ENCODE assay signal across 1 cellular context in genomic region chr16:30756781-30757100, GRCh38.
TF ChIP-seq lines count a peak whose summit lies in the region.

No MANE protein-coding gene starts in this region.

TF ChIP-seq in GM12878, 131 proteins besides CTCF, POLR2A, EP300 and RAD21:
- TF ChIP-seq STAT3 (IDR thresholded peaks at IDR 0.05; ENCODE audit: low read depth, low read length), result no peak
- no peak for TF ChIP-seq NR2C2 (IDR thresholded peaks at IDR 0.05; ENCODE audit: borderline replicate concordance, control insufficient read depth, insufficient read length, low read depth)
- no peak for TF ChIP-seq RELB (IDR thresholded peaks at IDR 0.05; ENCODE audit: low read depth)
- TF ChIP-seq ZNF622 (IDR thresholded peaks at IDR 0.05), result no peak
- TF ChIP-seq ZBTB11 (CRISPR knock-in tag; IDR thresholded peaks at IDR 0.05), result no peak
- no peak for TF ChIP-seq IRF3 (IDR thresholded peaks at IDR 0.05)
- no peak for TF ChIP-seq IKZF1 (conservative IDR thresholded peaks at IDR 0.05)
- TF ChIP-seq BRCA1 (IDR thresholded peaks at IDR 0.05; ENCODE audit: low read depth, low read length), result no peak
- no peak for TF ChIP-seq E2F8 (IDR thresholded peaks at IDR 0.05; ENCODE audit: low read depth, partially characterized antibody)
- TF ChIP-seq RB1 (IDR thresholded peaks at IDR 0.05; ENCODE audit: borderline replicate concordance), result no peak
- no peak for TF ChIP-seq ZSCAN29 (IDR thresholded peaks at IDR 0.05)
- no peak for TF ChIP-seq JUNB (IDR thresholded peaks at IDR 0.05)
- TF ChIP-seq USF1 (IDR thresholded peaks at IDR 0.05; ENCODE audit: borderline replicate concordance, extremely low read length, insufficient read depth, low read depth, low read length), result no peak
